In the genomic region with DNA sequence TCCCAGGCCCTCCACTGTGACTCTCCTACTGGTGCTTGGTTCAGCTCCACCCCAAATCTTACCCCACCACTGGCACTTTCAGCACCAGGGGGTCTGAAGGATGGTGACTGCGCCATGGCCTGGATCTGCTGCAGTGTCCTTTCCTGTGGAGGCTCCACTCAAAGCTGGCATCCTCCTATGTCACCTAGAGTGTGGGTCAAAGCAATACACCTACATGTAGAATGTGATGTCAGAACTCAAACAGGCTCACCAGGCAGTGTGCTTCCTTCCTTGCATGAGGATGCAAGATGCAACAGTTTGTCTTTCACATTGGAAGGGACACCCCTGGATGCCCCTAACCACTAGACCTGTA, we compare ENCODE assay signal across 11 cellular contexts. TPM values are rescaled to one million over a fixed set of nuclear protein-coding genes. Genes with fewer than 3 reads are reported as not detected.
DNase-seq lines count a peak whose midpoint lies in the region; ATAC-seq and TF ChIP-seq lines count a peak whose summit lies in the region.
"Had no signal": no experiment of that assay in that cellular context is flagged by ENCODE, and none has a peak within 500 bp of the region (broad histone marks: within the 10 kb centered on the region; RNA-seq: fewer than 3 reads in every experiment).

No MANE protein-coding gene starts in this region.

- TF ChIP-seq CTCF in GM12865 (IDR thresholded peaks at IDR 0.05; ENCODE audit: insufficient read depth, low read depth, low read length, missing control alignments) (no peak), breast epithelium (IDR thresholded peaks at IDR 0.05) (no peak)

- POLR2A ChIA-PET in naive thymus-derived CD4-positive, alpha-beta T cell (lab: Charles Lee): interaction anchor here (0.6 kb wide), 1 partner anchor 108 kb away, joined by 4 read pairs; no protein-coding TSS in a partner anchor

- no peak for ATAC-seq in CD4-positive, CD25-positive, alpha-beta regulatory T cell (ENCODE audit: low read depth in 2 of 2)
- no peak for ATAC-seq in naive thymus-derived CD4-positive, alpha-beta T cell
- ATAC-seq in GM18873 (IDR thresholded peaks at IDR 0.05; ENCODE audit: low FRiP score, unreplicated experiment) (no peak), GM19324 (IDR thresholded peaks at IDR 0.05; ENCODE audit: low FRiP score, unreplicated experiment) (no peak)
- ATAC-seq: right lobe of liver had no signal

- H3K27me3 Mint-ChIP-seq in CD4-positive, CD25-positive, alpha-beta regulatory T cell: no peaks in the 10 kb centered on the region
- no peaks in the 10 kb centered on the region for H3K27me3 Mint-ChIP-seq in activated T-helper 2 cell treated with anti-CD3 and anti-CD28 coated beads, Interferon-gamma antibody, Interleukin-2, Interleukin-4, amounts not matched to agents 10 μg/mL and 5 μg/mL and 100 μg/mL, durations not matched to agents 14 hours and 24 hours and 36 hours (ENCODE audit: low read depth)
- no peaks in the 10 kb centered on the region for H3K27me3 Mint-ChIP-seq in naive thymus-derived CD4-positive, alpha-beta T cell

- TF ChIP-seq POLR2A in breast epithelium (IDR thresholded peaks at IDR 0.05): no peak

- peaks cover 24% of the 10 kb centered on the region for H3K36me3 Mint-ChIP-seq in CD4-positive, CD25-positive, alpha-beta regulatory T cell
- H3K36me3 Mint-ChIP-seq in activated T-helper 2 cell treated with anti-CD3 and anti-CD28 coated beads, Interferon-gamma antibody, Interleukin-2, Interleukin-4, amounts not matched to agents 10 μg/mL and 5 μg/mL and 100 μg/mL, durations not matched to agents 14 hours and 24 hours and 36 hours (ENCODE audit: low read depth): peaks cover 53% of the 10 kb centered on the region
- H3K36me3 Mint-ChIP-seq in naive thymus-derived CD4-positive, alpha-beta T cell: peaks cover 10 to 41% (median 30%) of the 10 kb centered on the region in 5 donors

- H3K9me3 ChIP-seq in CD4-positive, CD25-positive, alpha-beta regulatory T cell (ENCODE audit: control insufficient read depth in 2 of 2, low read length in 2 of 2): no peaks in the 10 kb centered on the region
- no peaks in the 10 kb centered on the region for H3K9me3 ChIP-seq in naive thymus-derived CD4-positive, alpha-beta T cell (ENCODE audit: control insufficient read depth in 2 of 3, low read length in 3 of 3)
- H3K9me3 ChIP-seq in breast epithelium: no peaks in the 10 kb centered on the region
- H3K9me3 ChIP-seq: right lobe of liver had no signal

- peaks cover 21% of the 10 kb centered on the region for H3K36me3 ChIP-seq in CD4-positive, CD25-positive, alpha-beta regulatory T cell (ENCODE audit: control insufficient read depth, insufficient read depth, low read length)
- peaks cover 0 to 15% (median 0%) of the 10 kb centered on the region in 3 experiments for H3K36me3 ChIP-seq in naive thymus-derived CD4-positive, alpha-beta T cell (ENCODE audit: control insufficient read depth in 2 of 3, insufficient read depth in 3 of 3, low read length in 3 of 3)
- H3K36me3 ChIP-seq in breast epithelium: no peaks in the 10 kb centered on the region
- H3K36me3 ChIP-seq: right lobe of liver had no signal

- peak overlapping the region in 2 of 3 donors; percentile 98 to 100 for H3K27ac Mint-ChIP-seq in CD4-positive, CD25-positive, alpha-beta regulatory T cell
- peak overlapping the region; percentile 26 for H3K27ac Mint-ChIP-seq in activated T-helper 2 cell treated with anti-CD3 and anti-CD28 coated beads, Interferon-gamma antibody, Interleukin-2, Interleukin-4, amounts not matched to agents 10 μg/mL and 5 μg/mL and 100 μg/mL, durations not matched to agents 14 hours and 24 hours and 36 hours
- peak overlapping the region; percentile 62 to 99 (median 90) for H3K27ac Mint-ChIP-seq in naive thymus-derived CD4-positive, alpha-beta T cell

- H3K4me3 Mint-ChIP-seq in CD4-positive, CD25-positive, alpha-beta regulatory T cell: peak overlapping the region; percentile 100
- H3K4me3 Mint-ChIP-seq in activated T-helper 2 cell treated with anti-CD3 and anti-CD28 coated beads, Interferon-gamma antibody, Interleukin-2, Interleukin-4, amounts not matched to agents 10 μg/mL and 5 μg/mL and 100 μg/mL, durations not matched to agents 14 hours and 24 hours and 36 hours (ENCODE audit: low read depth): peak overlapping the region; percentile 100
- H3K4me3 Mint-ChIP-seq in naive thymus-derived CD4-positive, alpha-beta T cell: peak overlapping the region; percentile 96 to 100 (median 100)

- CTCF ChIA-PET in naive thymus-derived CD4-positive, alpha-beta T cell (lab: Charles Lee): no interaction called here

- peaks cover 0 to 1% (median 0%) of the 10 kb centered on the region in 7 donors for H3K9me3 Mint-ChIP-seq in CD4-positive, CD25-positive, alpha-beta regulatory T cell
- H3K9me3 Mint-ChIP-seq in activated T-helper 2 cell treated with anti-CD3 and anti-CD28 coated beads, Interferon-gamma antibody, Interleukin-2, Interleukin-4, amounts not matched to agents 10 μg/mL and 5 μg/mL and 100 μg/mL, durations not matched to agents 14 hours and 24 hours and 36 hours: no peaks in the 10 kb centered on the region
- H3K9me3 Mint-ChIP-seq in naive thymus-derived CD4-positive, alpha-beta T cell: peaks cover 0 to 2% (median 0%) of the 10 kb centered on the region in 11 donors

- peaks cover 80% of the 10 kb centered on the region for H3K4me1 ChIP-seq in CD4-positive, CD25-positive, alpha-beta regulatory T cell (ENCODE audit: control insufficient read depth, insufficient read depth, low read length, poor library complexity, severe bottlenecking)
- peaks cover 51 to 55% of the 10 kb centered on the region in 2 donors for H3K4me1 ChIP-seq in naive thymus-derived CD4-positive, alpha-beta T cell (ENCODE audit: control insufficient read depth in 2 of 2, insufficient read depth in 2 of 2, low read length in 2 of 2)
- no peaks in the 10 kb centered on the region for H3K4me1 ChIP-seq in breast epithelium

- intact Hi-C loops in activated T-helper 2 cell treated with anti-CD3 and anti-CD28 coated beads, Interferon-gamma antibody, Interleukin-2, Interleukin-4, amounts not matched to agents 10 μg/mL and 5 μg/mL and 100 μg/mL, durations not matched to agents 14 hours and 24 hours and 36 hours (cut with micrococcal nuclease): no loop called here
- intact Hi-C loops in naive thymus-derived CD4-positive, alpha-beta T cell (cut with micrococcal nuclease): loop anchor here in 1 of 2 donors (10.0 kb wide), 1 partner anchor 190 kb away; a partner anchor contains a TSS
- intact Hi-C loops in breast epithelium (cut with DNase I; ENCODE audit: low total_unique reads): no loop called here

- peak overlapping the region; percentile 99 for H3K4me3 ChIP-seq in CD4-positive, CD25-positive, alpha-beta regulatory T cell (ENCODE audit: low read depth, low read length)
- H3K4me3 ChIP-seq in GM12865 (ENCODE audit: low read depth, low read length) (peak overlapping the region; percentile 76), breast epithelium (peak overlapping the region in 1 of 3 donors; percentile 69)
- peak overlapping the region; percentile 90 for H3K4me3 ChIP-seq in naive thymus-derived CD4-positive, alpha-beta T cell (ENCODE audit: low read length)
- H3K4me3 ChIP-seq: right lobe of liver had no signal

- no peaks in the 10 kb centered on the region for H3K27me3 ChIP-seq in CD4-positive, CD25-positive, alpha-beta regulatory T cell (ENCODE audit: control insufficient read depth, insufficient read depth, low read length)
- no peaks in the 10 kb centered on the region for H3K27me3 ChIP-seq in naive thymus-derived CD4-positive, alpha-beta T cell (ENCODE audit: control insufficient read depth in 2 of 2, insufficient read depth in 2 of 2, low read length in 2 of 2)
- no peaks in the 10 kb centered on the region for H3K27me3 ChIP-seq in breast epithelium
- H3K27me3 ChIP-seq: right lobe of liver had no signal

- peak overlapping the region; percentile 94 for H3K27ac ChIP-seq in CD4-positive, CD25-positive, alpha-beta regulatory T cell (ENCODE audit: insufficient read depth, low read length, poor library complexity, severe bottlenecking)
- peak overlapping the region; percentile 99 for H3K27ac ChIP-seq in naive thymus-derived CD4-positive, alpha-beta T cell (ENCODE audit: low read depth, low read length)
- no peak overlapping the region for H3K27ac ChIP-seq in breast epithelium
- H3K27ac ChIP-seq: right lobe of liver had no signal

- DNase-seq in CD4-positive, CD25-positive, alpha-beta regulatory T cell: no peak
- DNase-seq in GM12865 (ENCODE audit: low read depth) (no peak), breast epithelium (ENCODE audit: low spot score in 2 of 2) (no peak), activated gamma-delta T cell (lab: John Stamatoyannopoulos, UW) (no peak)
- DNase-seq in activated T-helper 2 cell treated with anti-CD3 and anti-CD28 coated beads, Interferon-gamma antibody, Interleukin-2, Interleukin-4, amounts not matched to agents 10 μg/mL and 5 μg/mL and 100 μg/mL, durations not matched to agents 14 hours and 24 hours and 36 hours (ENCODE audit: low spot score): no peak
- DNase-seq in naive thymus-derived CD4-positive, alpha-beta T cell: no peak
- DNase-seq: GF-D8, NCI-H2081 treated with DMSO at 0.1 percent for 48 hours, right lobe of liver had no signal

- peaks cover 24 to 83% (median 60%) of the 10 kb centered on the region in 4 donors for H3K4me1 Mint-ChIP-seq in CD4-positive, CD25-positive, alpha-beta regulatory T cell
- H3K4me1 Mint-ChIP-seq in activated T-helper 2 cell treated with anti-CD3 and anti-CD28 coated beads, Interferon-gamma antibody, Interleukin-2, Interleukin-4, amounts not matched to agents 10 μg/mL and 5 μg/mL and 100 μg/mL, durations not matched to agents 14 hours and 24 hours and 36 hours (ENCODE audit: low read depth): peaks cover 66% of the 10 kb centered on the region
- peaks cover 57 to 89% (median 81%) of the 10 kb centered on the region in 7 donors for H3K4me1 Mint-ChIP-seq in naive thymus-derived CD4-positive, alpha-beta T cell

RNA-seq across cellular contexts. Expression of a gene that starts 32.8 kb away (rescaled TPM):
- 22.0 TPM for total RNA-seq in CD4-positive, CD25-positive, alpha-beta regulatory T cell
- polyA plus RNA-seq in CD4-positive, CD25-positive, alpha-beta regulatory T cell: 10 to 100 TPM in 3 of 4 donors, 1 to 10 TPM in 1; 7.8 to 13.7 (median 12.3) TPM
- total RNA-seq in activated T-helper 2 cell treated with anti-CD3 and anti-CD28 coated beads, Interferon-gamma antibody, Interleukin-2, Interleukin-4, amounts not matched to agents 10 μg/mL and 5 μg/mL and 100 μg/mL, durations not matched to agents 14 hours and 24 hours and 36 hours: 30.6 and 31.5 TPM in 2 replicates
- 10 to 100 TPM; 11.7 to 49.5 (median 13.3) TPM for total RNA-seq in naive thymus-derived CD4-positive, alpha-beta T cell
- polyA plus RNA-seq in naive thymus-derived CD4-positive, alpha-beta T cell: 1 to 10 TPM; 3.4 to 4.7 TPM
- 1 to 10 TPM; 2.9 to 4.6 (median 4.0) TPM for total RNA-seq in breast epithelium

Comparison
In these comparisons a context has a peak if more than half of its experiments do, and no peak if none do; other contexts are left out.
1. H3K27ac ChIP-seq: peak in CD4-positive, CD25-positive, alpha-beta regulatory T cell (single experiment) and naive thymus-derived CD4-positive, alpha-beta T cell (single experiment); none in breast epithelium (0 of 2).
2. H3K27ac Mint-ChIP-seq: peak in every context shown above with its lines; median percentile 99 in CD4-positive, CD25-positive, alpha-beta regulatory T cell; 90 in naive thymus-derived CD4-positive, alpha-beta T cell; 26 in activated T-helper 2 cell treated with anti-CD3 and anti-CD28 coated beads, Interferon-gamma antibody, Interleukin-2, Interleukin-4, amounts not matched to agents 10 μg/mL and 5 μg/mL and 100 μg/mL, durations not matched to agents 14 hours and 24 hours and 36 hours.
3. Peak in every context shown above with its lines, with median percentiles within 50 percentile points of each other: H3K4me3 Mint-ChIP-seq.